Comparison of ENCODE assay signal across 9 cellular contexts in the genomic region with DNA sequence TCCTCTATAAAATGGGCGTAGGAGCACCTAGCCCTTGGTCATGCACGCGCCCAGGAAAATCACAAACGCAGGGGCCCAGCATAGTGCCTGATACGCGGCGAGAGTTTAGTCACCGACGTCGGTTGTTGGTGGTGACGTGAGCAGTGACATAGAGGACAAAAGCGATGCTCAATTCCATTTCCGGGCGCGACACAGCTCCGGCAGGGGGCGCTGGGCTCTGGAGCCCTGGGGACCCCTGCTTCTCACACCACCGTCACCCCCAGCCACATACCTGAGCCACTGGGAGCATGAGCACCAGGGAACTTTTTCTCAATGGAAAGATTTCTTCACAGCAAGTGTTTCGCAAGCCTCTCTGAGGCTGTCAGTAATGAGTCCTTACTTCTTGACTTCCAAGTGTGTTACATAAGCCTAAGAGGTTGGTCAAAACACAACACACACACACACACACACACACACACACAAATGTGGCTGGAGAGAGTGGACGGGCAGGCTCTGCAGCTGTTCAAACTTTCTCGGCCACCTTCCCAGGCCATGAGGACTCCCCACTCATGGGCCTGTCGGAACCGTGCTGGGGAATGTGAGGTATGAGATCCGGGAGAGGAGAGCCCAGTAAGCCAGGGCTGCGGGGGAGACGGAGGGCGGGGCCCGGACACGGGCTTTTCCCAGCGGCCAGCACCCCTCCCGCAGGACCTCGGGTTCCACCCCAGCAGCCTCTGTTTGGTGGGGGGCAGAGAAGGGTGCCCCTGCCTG. TPM values are rescaled to one million over a fixed set of nuclear protein-coding genes. Genes with fewer than 3 reads are reported as not detected.
A peak's percentile ranks its signal among the peaks of the same experiment; 100 is the strongest.
DNase-seq lines count a peak whose midpoint lies in the region; ATAC-seq and TF ChIP-seq lines count a peak whose summit lies in the region.
"Had no signal": no experiment of that assay in that cellular context is flagged by ENCODE, and none has a peak within 500 bp of the region (broad histone marks: within the 10 kb centered on the region; RNA-seq: fewer than 3 reads in every experiment).

No MANE protein-coding gene starts in this region.

- ATAC-seq in HG02938 (IDR thresholded peaks at IDR 0.05; ENCODE audit: unreplicated experiment) (no peak), GM18858 (IDR thresholded peaks at IDR 0.05; ENCODE audit: unreplicated experiment) (no peak)
- no peak for ATAC-seq in effector memory CD8-positive, alpha-beta T cell (replicated peaks)

- peaks cover 49% of the 10 kb centered on the region for H3K4me1 Mint-ChIP-seq in brain
- peaks cover 0 to 6% of the 10 kb centered on the region in 2 donors for H3K4me1 Mint-ChIP-seq in effector memory CD8-positive, alpha-beta T cell (ENCODE audit: low read depth in 2 of 2)

- peak overlapping the region in 1 of 5 experiments; percentile 85 for H3K4me3 Mint-ChIP-seq in brain
- H3K4me3 Mint-ChIP-seq in effector memory CD8-positive, alpha-beta T cell = no peak overlapping the region

- H3K4me3 ChIP-seq in HUES64 (ENCODE audit: low read length) (no peak overlapping the region), kidney epithelial cell (ENCODE audit: low read depth, low read length) (no peak overlapping the region)

- H3K27ac Mint-ChIP-seq in brain = peak overlapping the region in 3 of 5 experiments; percentile 92 to 99 (median 98)
- no peak overlapping the region for H3K27ac Mint-ChIP-seq in effector memory CD8-positive, alpha-beta T cell

- TF ChIP-seq CTCF in brain (conservative IDR thresholded peaks at IDR 0.05) (no peak), kidney epithelial cell (IDR thresholded peaks at IDR 0.05; ENCODE audit: insufficient read depth, low read length, poor library complexity, severe bottlenecking) (peak; percentile 29)

- no peaks in the 10 kb centered on the region for H3K9me3 ChIP-seq in HUES64 (ENCODE audit: insufficient read depth, low read depth, low read length)
- H3K9me3 ChIP-seq: neutrophil had no signal

- no peaks in the 10 kb centered on the region for H3K36me3 Mint-ChIP-seq in brain
- H3K36me3 Mint-ChIP-seq in effector memory CD8-positive, alpha-beta T cell (ENCODE audit: insufficient read depth) = no peaks in the 10 kb centered on the region

- no peak overlapping the region for H3K9ac ChIP-seq in HUES64 (ENCODE audit: low read depth, low read length)

- peak; percentile 70 for DNase-seq in kidney epithelial cell (ENCODE audit: low read depth)
- peak; percentile 94 for DNase-seq in stromal cell of bone marrow (ENCODE audit: low read depth)
- no peak for DNase-seq in NCI-H1930 (lab: John Stamatoyannopoulos, UW)
- no peak for DNase-seq in effector memory CD8-positive, alpha-beta T cell

- H3K27ac ChIP-seq in HUES64 (ENCODE audit: low read depth, low read length) = peak overlapping the region; percentile 39; the same call in 1 of the 2 replicates
- H3K27ac ChIP-seq: neutrophil had no signal

- WGBS in HUES64 = 49% methylated on average over 32 of the region's 32 CpGs

- H3K36me3 ChIP-seq in HUES64 (ENCODE audit: insufficient read depth, low read length) = no peaks in the 10 kb centered on the region
- no peaks in the 10 kb centered on the region for H3K36me3 ChIP-seq in kidney epithelial cell (ENCODE audit: control insufficient read depth, insufficient read depth, low read length)
- H3K36me3 ChIP-seq: neutrophil had no signal

- H3K4me1 ChIP-seq in HUES64 (ENCODE audit: insufficient read depth, low read length) = peaks cover 30% of the 10 kb centered on the region

- no peaks in the 10 kb centered on the region for H3K27me3 Mint-ChIP-seq in brain
- peaks cover 10 to 67% of the 10 kb centered on the region in 2 donors for H3K27me3 Mint-ChIP-seq in effector memory CD8-positive, alpha-beta T cell

- H3K9me3 Mint-ChIP-seq in brain = peaks cover 0 to 3% (median 0%) of the 10 kb centered on the region in 5 experiments
- no peaks in the 10 kb centered on the region for H3K9me3 Mint-ChIP-seq in effector memory CD8-positive, alpha-beta T cell

- H3K27me3 ChIP-seq in HUES64 (ENCODE audit: insufficient read depth, low read length) = 0 out of 2 replicates have a peak, but pooled peaks cover 5% of the 10 kb centered on the region
- H3K27me3 ChIP-seq in kidney epithelial cell (ENCODE audit: control insufficient read depth, insufficient read depth, low read length) = no peaks in the 10 kb centered on the region

RNA-seq across cellular contexts. Expression of gene LINC01488, which starts 36.9 kb away (rescaled TPM):
- not detected for polyA plus RNA-seq in HUES64 (2013, experiment 1 of 2)
- polyA plus RNA-seq in HUES64 (2013, experiment 2 of 2) = not detected
- not detected for polyA plus RNA-seq in brain (ENCODE audit: insufficient read depth, low read depth, low replicate concordance)
- total RNA-seq in kidney epithelial cell = not detected in 2 replicates

Comparison
In these comparisons a context has a peak if more than half of its experiments do, and no peak if none do; other contexts are left out.
1. H3K27ac Mint-ChIP-seq: peak in brain (3 of 5); none in effector memory CD8-positive, alpha-beta T cell (0 of 2).
2. DNase-seq: peak in kidney epithelial cell (single experiment) and stromal cell of bone marrow (single experiment); none in NCI-H1930 (0 of 2) and effector memory CD8-positive, alpha-beta T cell (0 of 3).